12 cellular contexts compared by ENCODE assay signal in the genomic region with DNA sequence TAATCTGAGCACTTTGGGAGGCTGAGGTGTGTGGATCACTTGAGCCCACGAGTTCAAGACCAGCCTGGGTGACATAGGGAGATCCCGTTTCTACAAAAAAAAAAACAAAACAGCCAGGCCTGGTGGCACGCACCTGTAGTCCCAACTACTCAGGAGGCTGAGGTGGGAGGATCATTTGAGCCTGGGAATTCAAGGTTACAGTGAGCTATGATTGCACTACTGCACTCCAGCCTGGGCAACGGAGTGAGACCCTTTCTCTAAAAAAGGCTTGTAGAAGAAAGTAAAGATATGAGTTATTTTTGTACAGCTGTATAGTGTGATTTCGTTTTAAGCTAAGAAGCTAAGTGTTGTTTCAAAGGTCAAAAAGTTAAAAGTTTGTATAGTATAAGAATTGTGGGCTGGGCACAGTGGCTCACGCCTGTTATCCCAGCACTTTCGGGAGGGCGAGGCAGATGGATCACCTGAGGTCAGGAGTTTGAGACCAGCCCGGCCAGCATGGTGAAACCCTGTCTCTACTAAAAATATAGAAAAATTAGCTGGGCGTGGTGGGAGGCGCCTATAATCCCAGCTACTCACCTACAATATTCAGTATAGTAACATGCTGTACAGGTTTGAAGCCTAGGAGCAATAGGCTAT. TPM values are rescaled to one million over a fixed set of nuclear protein-coding genes. Genes with fewer than 3 reads are reported as not detected.
A peak's percentile ranks its signal among the peaks of the same experiment; 100 is the strongest.
DNase-seq lines count a peak whose midpoint lies in the region; ATAC-seq and TF ChIP-seq lines count a peak whose summit lies in the region.
"Had no signal": no experiment of that assay in that cellular context is flagged by ENCODE, and none has a peak within 500 bp of the region (broad histone marks: within the 10 kb centered on the region; RNA-seq: fewer than 3 reads in every experiment).

No MANE protein-coding gene starts in this region.

- H3K4me2 ChIP-seq in hepatocyte (no peak overlapping the region), skeletal muscle satellite cell (ENCODE audit: low read length) (peak overlapping the region; percentile 54)

- no peak overlapping the region for H3K27ac ChIP-seq in CD4-positive, alpha-beta T cell (ENCODE audit: low read depth, low read length)
- H3K27ac ChIP-seq in SK-N-MC (peak overlapping the region; percentile 5; the same call in 1 of the 2 replicates), hepatocyte (peak overlapping the region; percentile 40)

- no peaks in the 10 kb centered on the region for H3K9me3 Mint-ChIP-seq in CD4-positive, alpha-beta T cell
- no peaks in the 10 kb centered on the region for H3K9me3 Mint-ChIP-seq in WTC11
- H3K9me3 Mint-ChIP-seq: activated naive CD8-positive, alpha-beta T cell treated with anti-CD3 and anti-CD28 coated beads, Interleukin-2, amount 10 ng/mL, durations not matched to agents 7 days and 5 days had no signal

- H3K9ac ChIP-seq in SK-N-MC (ENCODE audit: insufficient read length) (no peak overlapping the region), skeletal muscle satellite cell (ENCODE audit: low read depth, low read length) (peak overlapping the region; percentile 9)

- H3K79me2 ChIP-seq in hepatocyte, result peaks cover 100% of the 10 kb centered on the region

- H3K27me3 ChIP-seq in CD4-positive, alpha-beta T cell (ENCODE audit: control insufficient read depth, insufficient read depth, low read length), result no peaks in the 10 kb centered on the region
- H3K27me3 ChIP-seq in hepatocyte (no peaks in the 10 kb centered on the region), skeletal muscle satellite cell (ENCODE audit: control insufficient read depth, insufficient read depth, low read length) (no peaks in the 10 kb centered on the region)

- peaks cover 100% of the 10 kb centered on the region for H4K20me1 ChIP-seq in hepatocyte (ENCODE audit: insufficient read depth, poor library complexity, severe bottlenecking)

- POLR2A ChIA-PET in CD4-positive, alpha-beta T cell (lab: Charles Lee), result interaction anchor here (0.7 kb wide), 1 partner anchor 22 kb away, joined by 4 read pairs; no protein-coding TSS in a partner anchor
- POLR2A ChIA-PET in WTC11 (lab: Charles Lee), result no interaction called here
- POLR2A ChIA-PET in GM10248 (lab: Yijun Ruan, JAX), result interaction anchor here (0.6 to 1.6 kb wide), 2 partner anchors 18 to 21 kb away, joined by 3 to 7 read pairs; no protein-coding TSS in a partner anchor

- H3K4me1 Mint-ChIP-seq in CD4-positive, alpha-beta T cell (ENCODE audit: low read depth), result peaks cover 59% of the 10 kb centered on the region
- no peaks in the 10 kb centered on the region for H3K4me1 Mint-ChIP-seq in WTC11

- H3K4me3 ChIP-seq in SK-N-MC (no peak overlapping the region), hepatocyte (no peak overlapping the region), skeletal muscle satellite cell (ENCODE audit: low read length) (no peak overlapping the region)

- H3K4me3 Mint-ChIP-seq in CD4-positive, alpha-beta T cell, result no peak overlapping the region
- H3K4me3 Mint-ChIP-seq in WTC11, result no peak overlapping the region
- H3K4me3 Mint-ChIP-seq: activated naive CD8-positive, alpha-beta T cell treated with anti-CD3 and anti-CD28 coated beads, Interleukin-2, amount 10 ng/mL, durations not matched to agents 7 days and 5 days had no signal

- H3K27ac Mint-ChIP-seq in CD4-positive, alpha-beta T cell, result peak overlapping the region; percentile 32
- no peak overlapping the region for H3K27ac Mint-ChIP-seq in WTC11

- WGBS in hepatocyte (ENCODE audit: low lambda C conversion rate, missing lambda C conversion rate), result 95% methylated on average over 11 of the region's 11 CpGs

- H3K4me1 ChIP-seq in hepatocyte (ENCODE audit: insufficient read depth) (no peaks in the 10 kb centered on the region), skeletal muscle satellite cell (ENCODE audit: control insufficient read depth, insufficient read depth, low read length) (peaks cover 41% of the 10 kb centered on the region)

- no peak for DNase-seq in CD4-positive, alpha-beta T cell
- DNase-seq in SK-N-MC (ENCODE audit: low read depth, low spot score) (no peak), hepatocyte (ENCODE audit: low spot score) (no peak), WTC11 (ENCODE audit: low spot score) (no peak), GM10248 (ENCODE audit: extremely low spot score) (no peak), SKM-1 treated with dmso at 0.1 percent for 144 hours (lab: John Stamatoyannopoulos, UW; ENCODE audit: unreplicated experiment) (no peak), NCI-H1105 treated with DMSO at 0.1 percent for 48 hours (lab: John Stamatoyannopoulos, UW) (no peak)
- DNase-seq: activated naive CD8-positive, alpha-beta T cell treated with anti-CD3 and anti-CD28 coated beads, Interleukin-2, amount 10 ng/mL, durations not matched to agents 7 days and 5 days; foreskin melanocyte; KG1; NCI-H187 treated with DMSO at 0.1 percent for 48 hours had no signal

- H3K9me3 ChIP-seq in CD4-positive, alpha-beta T cell (ENCODE audit: control insufficient read depth, low read length), result no peaks in the 10 kb centered on the region
- H3K9me3 ChIP-seq in SK-N-MC (ENCODE audit: low read depth, low read length) (no peaks in the 10 kb centered on the region), hepatocyte (ENCODE audit: low read depth) (no peaks in the 10 kb centered on the region), skeletal muscle satellite cell (replicated peaks; ENCODE audit: low read length) (no peaks in the 10 kb centered on the region)

- intact Hi-C loops in CD4-positive, alpha-beta T cell (cut with DNase I, micrococcal nuclease), result no loop called here

- no peak for TF ChIP-seq CTCF in CD4-positive, alpha-beta T cell (IDR thresholded peaks at IDR 0.05)
- no peak for TF ChIP-seq CTCF in hepatocyte (IDR thresholded peaks at IDR 0.05; ENCODE audit: poor library complexity)
- TF ChIP-seq CTCF in WTC11 (IDR thresholded peaks at IDR 0.05), result no peak
- TF ChIP-seq CTCF in GM10248 (IDR thresholded peaks at IDR 0.05; ENCODE audit: control extremely low read depth, extremely low read depth, low read depth, missing control alignments), result no peak

- no peaks in the 10 kb centered on the region for H3K9me2 ChIP-seq in hepatocyte (replicated peaks; ENCODE audit: insufficient read depth)

- H3K36me3 Mint-ChIP-seq in CD4-positive, alpha-beta T cell (ENCODE audit: low read depth), result no peaks in the 10 kb centered on the region
- H3K36me3 Mint-ChIP-seq in WTC11, result no peaks in the 10 kb centered on the region

- H2AFZ ChIP-seq in hepatocyte, result no peak overlapping the region

- H3K36me3 ChIP-seq in SK-N-MC (ENCODE audit: insufficient read depth, low read length) (no peaks in the 10 kb centered on the region), hepatocyte (replicated peaks; ENCODE audit: insufficient read depth, low read depth) (no peaks in the 10 kb centered on the region), skeletal muscle satellite cell (ENCODE audit: insufficient read depth, low read length) (no peaks in the 10 kb centered on the region)

- ATAC-seq in CD4-positive, alpha-beta T cell (ENCODE audit: poor library complexity), result no peak
- ATAC-seq in WTC11, result no peak

- CTCF ChIA-PET in CD4-positive, alpha-beta T cell (lab: Charles Lee), result interaction anchor here (2.8 kb wide), 1 partner anchor 22 kb away, joined by 9 read pairs; no protein-coding TSS in a partner anchor
- CTCF ChIA-PET in WTC11 (lab: Charles Lee) (interaction anchor here (0.8 to 1.1 kb wide), 2 partner anchors 16 to 22 kb away, joined by 3 to 6 read pairs; no protein-coding TSS in a partner anchor), GM10248 (lab: Yijun Ruan, JAX) (interaction anchor here (0.7 to 4.8 kb wide), 5 partner anchors 8 to 22 kb away, joined by 3 to 38 read pairs (median 7); no protein-coding TSS in a partner anchor)

- H3K27me3 Mint-ChIP-seq in CD4-positive, alpha-beta T cell, result no peaks in the 10 kb centered on the region
- no peaks in the 10 kb centered on the region for H3K27me3 Mint-ChIP-seq in WTC11 (ENCODE audit: low read depth)
- H3K27me3 Mint-ChIP-seq: activated naive CD8-positive, alpha-beta T cell treated with anti-CD3 and anti-CD28 coated beads, Interleukin-2, amount 10 ng/mL, durations not matched to agents 7 days and 5 days had no signal

TF ChIP-seq in WTC11, 78 proteins besides CTCF, POLR2A, EP300 and RAD21 (continues in another document):
- TF ChIP-seq NFE2L1 (CRISPR knock-in tag; IDR thresholded peaks at IDR 0.05), result no peak
- TF ChIP-seq, protein P1, sequence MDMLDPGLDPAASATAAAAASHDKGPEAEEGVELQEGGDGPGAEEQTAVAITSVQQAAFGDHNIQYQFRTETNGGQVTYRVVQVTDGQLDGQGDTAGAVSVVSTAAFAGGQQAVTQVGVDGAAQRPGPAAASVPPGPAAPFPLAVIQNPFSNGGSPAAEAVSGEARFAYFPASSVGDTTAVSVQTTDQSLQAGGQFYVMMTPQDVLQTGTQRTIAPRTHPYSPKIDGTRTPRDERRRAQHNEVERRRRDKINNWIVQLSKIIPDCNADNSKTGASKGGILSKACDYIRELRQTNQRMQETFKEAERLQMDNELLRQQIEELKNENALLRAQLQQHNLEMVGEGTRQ (CRISPR knock-in tag; IDR thresholded peaks at IDR 0.05), result no peak
- TF ChIP-seq ZNF416 (CRISPR knock-in tag; IDR thresholded peaks at IDR 0.05), result no peak
- no peak for TF ChIP-seq MYBL2 (CRISPR knock-in tag; IDR thresholded peaks at IDR 0.05)
- TF ChIP-seq CREM (CRISPR knock-in tag; IDR thresholded peaks at IDR 0.05), result no peak
- TF ChIP-seq JUN (CRISPR knock-in tag; IDR thresholded peaks at IDR 0.05), result no peak
- TF ChIP-seq, protein P2, sequence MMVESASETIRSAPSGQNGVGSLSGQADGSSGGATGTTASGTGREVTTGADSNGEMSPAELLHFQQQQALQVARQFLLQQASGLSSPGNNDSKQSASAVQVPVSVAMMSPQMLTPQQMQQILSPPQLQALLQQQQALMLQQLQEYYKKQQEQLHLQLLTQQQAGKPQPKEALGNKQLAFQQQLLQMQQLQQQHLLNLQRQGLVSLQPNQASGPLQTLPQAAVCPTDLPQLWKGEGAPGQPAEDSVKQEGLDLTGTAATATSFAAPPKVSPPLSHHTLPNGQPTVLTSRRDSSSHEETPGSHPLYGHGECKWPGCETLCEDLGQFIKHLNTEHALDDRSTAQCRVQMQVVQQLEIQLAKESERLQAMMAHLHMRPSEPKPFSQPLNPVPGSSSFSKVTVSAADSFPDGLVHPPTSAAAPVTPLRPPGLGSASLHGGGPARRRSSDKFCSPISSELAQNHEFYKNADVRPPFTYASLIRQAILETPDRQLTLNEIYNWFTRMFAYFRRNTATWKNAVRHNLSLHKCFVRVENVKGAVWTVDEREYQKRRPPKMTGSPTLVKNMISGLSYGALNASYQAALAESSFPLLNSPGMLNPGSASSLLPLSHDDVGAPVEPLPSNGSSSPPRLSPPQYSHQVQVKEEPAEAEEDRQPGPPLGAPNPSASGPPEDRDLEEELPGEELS (CRISPR knock-in tag; IDR thresholded peaks at IDR 0.05), result no peak
- TF ChIP-seq CBFB (CRISPR knock-in tag; IDR thresholded peaks at IDR 0.05; ENCODE audit: low read depth), result no peak

RNA-seq across cellular contexts. Expression of a gene that starts 18.8 kb away (rescaled TPM):
- total RNA-seq in CD4-positive, alpha-beta T cell, result 10 to 100 TPM; 22.7 to 24.5 TPM
- total RNA-seq in hepatocyte, result 41.2 and 41.4 TPM in 2 replicates
- 36.3 and 39.8 TPM in 2 replicates for polyA plus RNA-seq in hepatocyte
- 12.2 and 13.9 TPM in 2 replicates for total RNA-seq in skeletal muscle satellite cell (2012; rRNA removed)
- 45.0 to 50.3 TPM (median 50.1 TPM) in 3 replicates for total RNA-seq in WTC11 (2021)

RNA-seq across cellular contexts. Expression of a gene that starts 40.4 kb away (rescaled TPM):
- total RNA-seq in CD4-positive, alpha-beta T cell, result not detected
- 3.5 TPM in 1 of 2 replicates, not detected in the other for total RNA-seq in hepatocyte
- polyA plus RNA-seq in hepatocyte, result 1.5 and 1.6 TPM in 2 replicates
- total RNA-seq in skeletal muscle satellite cell (2012; rRNA removed), result 10.9 and 16.5 TPM in 2 replicates
- 1.1 to 1.8 TPM (median 1.6 TPM) in 3 replicates for total RNA-seq in WTC11 (2021)
- total RNA-seq: activated naive CD8-positive, alpha-beta T cell treated with anti-CD3 and anti-CD28 coated beads, Interleukin-2, amount 10 ng/mL, durations not matched to agents 7 days and 5 days had no signal
